In genomic region chr13:47719164-47719563, GRCh38 we compare ENCODE assay signal across 27 cellular contexts.
"Had no signal": no experiment of that assay in that cellular context is flagged by ENCODE, and none has a peak within 500 bp of the region (broad histone marks: within the 10 kb centered on the region; RNA-seq: fewer than 3 reads in every experiment).

No MANE protein-coding gene starts in this region.

- H3K4me1 ChIP-seq: stomach, suprapubic skin, testis, thyroid gland, tibial artery, tibial nerve, transverse colon, upper lobe of left lung, upper lobe of right lung, uterus, vagina had no signal

- H3K9me3 ChIP-seq: stomach, suprapubic skin, testis, thoracic aorta, thyroid gland, tibial artery, tibial nerve, transverse colon, upper lobe of left lung, upper lobe of right lung, uterus, vagina had no signal

- H3K36me3 ChIP-seq: stomach, suprapubic skin, thoracic aorta, thyroid gland, tibial artery, tibial nerve, transverse colon, upper lobe of left lung, upper lobe of right lung, uterus, vagina had no signal

- FAIRE-seq: urothelium cell line had no signal

- H3K4me3 ChIP-seq: stomach, suprapubic skin, testis, thoracic aorta, thyroid gland, tibial artery, tibial nerve, transverse colon, upper lobe of left lung, upper lobe of right lung, uterus, vagina had no signal

- H3K27me3 ChIP-seq: stomach, suprapubic skin, testis, thyroid gland, tibial artery, tibial nerve, transverse colon, upper lobe of right lung, uterus, vagina had no signal

- DNase-seq: stimulated activated CD4-positive, alpha-beta T cell treated with anti-CD3 and anti-CD28 coated beads, Interleukin-2, amount 100 ng/mL, for 48 hours; stimulated activated CD4-positive, alpha-beta T cell treated with anti-CD3 and anti-CD28 coated beads, Interleukin-4, amount 100 ng/mL, for 1 hour; stimulated activated CD4-positive, alpha-beta T cell treated with anti-CD3 and anti-CD28 coated beads, Interleukin-4, amount 100 ng/mL, for 24 hours; stimulated activated CD4-positive, alpha-beta T cell treated with anti-CD3 and anti-CD28 coated beads, Interleukin-4, amount 100 ng/mL, for 4 hours; stimulated activated CD8-positive, alpha-beta memory T cell treated with anti-CD3 and anti-CD28 coated beads, Interleukin-4, amount 100 ng/mL, for 48 hours; stimulated activated naive B cell treated with anti-CD40 and anti-IgM and Interleukin-4, amounts not matched to agents 10 μg/mL and 1 μg/mL and 100 μg/mL, for 72 hours; stimulated activated naive CD4-positive, alpha-beta T cell; stimulated activated naive CD4-positive, alpha-beta T cell treated with Interleukin-2 at 50 U/mL for 16 hours; stimulated activated naive CD8-positive, alpha-beta T cell treated with anti-CD3 and anti-CD28 coated beads, Interleukin-15, amount 100 ng/mL, for 72 hours; stimulated activated naive CD8-positive, alpha-beta T cell treated with anti-CD3 and anti-CD28 coated beads, Interleukin-15, Interleukin-2, amounts not matched to agents 100 U/mL and 50 U/mL, for 24 hours; stomach; substantia nigra; testis; thyroid gland; tibial artery; transverse colon; trophoblast cell; upper lobe of left lung; upper lobe of right lung; uterus had no signal

- H3K27ac ChIP-seq: stomach, suprapubic skin, testis, thoracic aorta, thyroid gland, tibial artery, tibial nerve, transverse colon, upper lobe of left lung, upper lobe of right lung, uterus, vagina had no signal

- ATAC-seq: stimulated activated effector memory CD8-positive, alpha-beta T cell treated with anti-CD3 and anti-CD28 coated beads, Interleukin-12 subunit alpha, Interleukin-12 subunit beta, amount 100 ng/mL, for 72 hours; stimulated activated memory B cell treated with anti-CD40 and anti-IgM and Interleukin-4, amounts not matched to agents 10 μg/mL and 1 μg/mL and 100 μg/mL, for 72 hours; stimulated activated naive B cell treated with anti-CD40 and anti-IgM and Interleukin-4, amounts not matched to agents 10 μg/mL and 1 μg/mL and 100 μg/mL, for 72 hours; stimulated activated naive CD8-positive, alpha-beta T cell treated with anti-CD3 and anti-CD28 coated beads, Interleukin-15, amount 100 ng/mL, for 72 hours; stimulated activated naive CD8-positive, alpha-beta T cell treated with anti-CD3 and anti-CD28 coated beads, Interleukin-15, Interleukin-2, amounts not matched to agents 100 U/mL and 50 U/mL, for 24 hours; upper lobe of right lung had no signal
